In the genomic region with DNA sequence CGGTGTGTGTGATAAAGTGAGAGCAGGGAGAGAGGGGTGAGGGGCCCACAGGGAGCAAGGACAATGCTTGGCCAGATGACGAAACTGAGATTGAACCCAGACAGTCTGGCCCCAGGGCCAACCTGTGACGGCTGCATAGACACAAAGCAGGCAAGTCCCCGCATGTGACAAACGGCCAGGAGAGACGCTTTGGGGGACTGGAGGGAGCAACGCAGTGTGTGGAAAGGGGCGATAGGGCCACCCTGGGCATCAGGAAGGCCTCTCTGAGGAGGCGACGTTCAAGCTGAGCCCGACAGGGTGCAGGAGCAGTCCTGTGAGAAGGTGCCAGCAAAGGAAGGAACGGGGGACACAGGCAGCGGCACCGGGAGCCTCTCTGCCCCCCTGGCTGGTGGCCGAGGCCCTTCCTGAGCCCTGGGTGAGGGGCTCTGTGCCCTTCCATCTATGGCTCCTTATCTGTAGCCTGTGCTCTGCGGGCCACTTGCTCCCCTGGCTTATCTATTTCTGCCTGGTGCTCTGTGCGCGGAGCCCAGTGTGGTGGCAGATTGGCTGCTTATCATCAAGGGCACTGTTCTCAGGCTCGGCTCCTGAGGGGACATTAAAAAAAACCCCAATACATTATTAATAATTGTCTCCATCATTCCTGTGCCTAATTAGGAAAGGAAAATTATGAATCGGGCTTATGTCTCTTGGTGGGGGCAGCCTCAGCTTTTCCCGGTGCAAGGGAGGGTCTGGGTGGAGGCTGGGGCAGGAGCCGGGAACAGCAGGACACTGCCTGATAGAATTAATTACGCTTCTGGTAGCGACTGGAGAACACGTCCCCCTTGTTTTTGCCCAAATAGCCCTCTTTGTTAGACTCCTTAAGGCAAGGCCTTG, we compare ENCODE assay signal across 1 cellular context.
TF ChIP-seq lines count a peak whose summit lies in the region.

No MANE protein-coding gene starts in this region.

TF ChIP-seq in SK-N-SH, 30 proteins besides CTCF, POLR2A, EP300 and RAD21 (continued from another document):
- TF ChIP-seq, protein P1, sequence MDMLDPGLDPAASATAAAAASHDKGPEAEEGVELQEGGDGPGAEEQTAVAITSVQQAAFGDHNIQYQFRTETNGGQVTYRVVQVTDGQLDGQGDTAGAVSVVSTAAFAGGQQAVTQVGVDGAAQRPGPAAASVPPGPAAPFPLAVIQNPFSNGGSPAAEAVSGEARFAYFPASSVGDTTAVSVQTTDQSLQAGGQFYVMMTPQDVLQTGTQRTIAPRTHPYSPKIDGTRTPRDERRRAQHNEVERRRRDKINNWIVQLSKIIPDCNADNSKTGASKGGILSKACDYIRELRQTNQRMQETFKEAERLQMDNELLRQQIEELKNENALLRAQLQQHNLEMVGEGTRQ (IDR thresholded peaks at IDR 0.05; ENCODE audit: borderline replicate concordance, low read depth, low read length) = no peak
- TF ChIP-seq, protein P2, sequence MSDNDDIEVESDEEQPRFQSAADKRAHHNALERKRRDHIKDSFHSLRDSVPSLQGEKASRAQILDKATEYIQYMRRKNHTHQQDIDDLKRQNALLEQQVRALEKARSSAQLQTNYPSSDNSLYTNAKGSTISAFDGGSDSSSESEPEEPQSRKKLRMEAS (IDR thresholded peaks at IDR 0.05; ENCODE audit: low read depth) = no peak
- TF ChIP-seq TCF12 (IDR thresholded peaks at IDR 0.05) (peak; percentile 9; the same call in 1 of the 2 replicates), POLR2AphosphoS5 (IDR thresholded peaks at IDR 0.05; ENCODE audit: low read depth, low read length) (no peak), NFIC (IDR thresholded peaks at IDR 0.05; ENCODE audit: borderline replicate concordance) (no peak), CHD2 (IDR thresholded peaks at IDR 0.05; ENCODE audit: low read length, partially characterized antibody) (peak; percentile 79), ELF1 (IDR thresholded peaks at IDR 0.05) (no peak), FOXM1 (IDR thresholded peaks at IDR 0.05; ENCODE audit: low read depth) (no peak), MXI1 (IDR thresholded peaks at IDR 0.05; ENCODE audit: low read depth, low read length) (peak; percentile 34; the same call in 1 of the 2 replicates), RFX5 (IDR thresholded peaks at IDR 0.05; ENCODE audit: low read length) (no peak), RXRA (IDR thresholded peaks at IDR 0.05; ENCODE audit: borderline replicate concordance, low read depth) (no peak), TEAD4 (IDR thresholded peaks at IDR 0.05; ENCODE audit: borderline replicate concordance, insufficient read depth) (no peak), FOXJ3 (CRISPR knock-in tag; IDR thresholded peaks at IDR 0.05) (no peak; the same call in 1 of the 2 replicates), MEF2A (IDR thresholded peaks at IDR 0.05; ENCODE audit: borderline replicate concordance, low read depth) (no peak), TAF1 (IDR thresholded peaks at IDR 0.05; ENCODE audit: borderline replicate concordance, low read depth, low read length) (no peak), RCOR1 (IDR thresholded peaks at IDR 0.05; ENCODE audit: low read length) (peak; percentile 80), JUND (IDR thresholded peaks at IDR 0.05) (no peak), SMC3 (IDR thresholded peaks at IDR 0.05; ENCODE audit: low read depth, low read length) (peak; percentile 1; the same call in 1 of the 2 replicates)
- TF ChIP-seq, protein P3, sequence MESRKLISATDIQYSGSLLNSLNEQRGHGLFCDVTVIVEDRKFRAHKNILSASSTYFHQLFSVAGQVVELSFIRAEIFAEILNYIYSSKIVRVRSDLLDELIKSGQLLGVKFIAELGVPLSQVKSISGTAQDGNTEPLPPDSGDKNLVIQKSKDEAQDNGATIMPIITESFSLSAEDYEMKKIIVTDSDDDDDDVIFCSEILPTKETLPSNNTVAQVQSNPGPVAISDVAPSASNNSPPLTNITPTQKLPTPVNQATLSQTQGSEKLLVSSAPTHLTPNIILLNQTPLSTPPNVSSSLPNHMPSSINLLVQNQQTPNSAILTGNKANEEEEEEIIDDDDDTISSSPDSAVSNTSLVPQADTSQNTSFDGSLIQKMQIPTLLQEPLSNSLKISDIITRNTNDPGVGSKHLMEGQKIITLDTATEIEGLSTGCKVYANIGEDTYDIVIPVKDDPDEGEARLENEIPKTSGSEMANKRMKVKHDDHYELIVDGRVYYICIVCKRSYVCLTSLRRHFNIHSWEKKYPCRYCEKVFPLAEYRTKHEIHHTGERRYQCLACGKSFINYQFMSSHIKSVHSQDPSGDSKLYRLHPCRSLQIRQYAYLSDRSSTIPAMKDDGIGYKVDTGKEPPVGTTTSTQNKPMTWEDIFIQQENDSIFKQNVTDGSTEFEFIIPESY (IDR thresholded peaks at IDR 0.05; ENCODE audit: borderline replicate concordance, low read depth) = no peak
- TF ChIP-seq, protein P4, sequence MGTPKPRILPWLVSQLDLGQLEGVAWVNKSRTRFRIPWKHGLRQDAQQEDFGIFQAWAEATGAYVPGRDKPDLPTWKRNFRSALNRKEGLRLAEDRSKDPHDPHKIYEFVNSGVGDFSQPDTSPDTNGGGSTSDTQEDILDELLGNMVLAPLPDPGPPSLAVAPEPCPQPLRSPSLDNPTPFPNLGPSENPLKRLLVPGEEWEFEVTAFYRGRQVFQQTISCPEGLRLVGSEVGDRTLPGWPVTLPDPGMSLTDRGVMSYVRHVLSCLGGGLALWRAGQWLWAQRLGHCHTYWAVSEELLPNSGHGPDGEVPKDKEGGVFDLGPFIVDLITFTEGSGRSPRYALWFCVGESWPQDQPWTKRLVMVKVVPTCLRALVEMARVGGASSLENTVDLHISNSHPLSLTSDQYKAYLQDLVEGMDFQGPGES (IDR thresholded peaks at IDR 0.05; ENCODE audit: low read depth, low read length) = no peak
- TF ChIP-seq, protein P5, sequence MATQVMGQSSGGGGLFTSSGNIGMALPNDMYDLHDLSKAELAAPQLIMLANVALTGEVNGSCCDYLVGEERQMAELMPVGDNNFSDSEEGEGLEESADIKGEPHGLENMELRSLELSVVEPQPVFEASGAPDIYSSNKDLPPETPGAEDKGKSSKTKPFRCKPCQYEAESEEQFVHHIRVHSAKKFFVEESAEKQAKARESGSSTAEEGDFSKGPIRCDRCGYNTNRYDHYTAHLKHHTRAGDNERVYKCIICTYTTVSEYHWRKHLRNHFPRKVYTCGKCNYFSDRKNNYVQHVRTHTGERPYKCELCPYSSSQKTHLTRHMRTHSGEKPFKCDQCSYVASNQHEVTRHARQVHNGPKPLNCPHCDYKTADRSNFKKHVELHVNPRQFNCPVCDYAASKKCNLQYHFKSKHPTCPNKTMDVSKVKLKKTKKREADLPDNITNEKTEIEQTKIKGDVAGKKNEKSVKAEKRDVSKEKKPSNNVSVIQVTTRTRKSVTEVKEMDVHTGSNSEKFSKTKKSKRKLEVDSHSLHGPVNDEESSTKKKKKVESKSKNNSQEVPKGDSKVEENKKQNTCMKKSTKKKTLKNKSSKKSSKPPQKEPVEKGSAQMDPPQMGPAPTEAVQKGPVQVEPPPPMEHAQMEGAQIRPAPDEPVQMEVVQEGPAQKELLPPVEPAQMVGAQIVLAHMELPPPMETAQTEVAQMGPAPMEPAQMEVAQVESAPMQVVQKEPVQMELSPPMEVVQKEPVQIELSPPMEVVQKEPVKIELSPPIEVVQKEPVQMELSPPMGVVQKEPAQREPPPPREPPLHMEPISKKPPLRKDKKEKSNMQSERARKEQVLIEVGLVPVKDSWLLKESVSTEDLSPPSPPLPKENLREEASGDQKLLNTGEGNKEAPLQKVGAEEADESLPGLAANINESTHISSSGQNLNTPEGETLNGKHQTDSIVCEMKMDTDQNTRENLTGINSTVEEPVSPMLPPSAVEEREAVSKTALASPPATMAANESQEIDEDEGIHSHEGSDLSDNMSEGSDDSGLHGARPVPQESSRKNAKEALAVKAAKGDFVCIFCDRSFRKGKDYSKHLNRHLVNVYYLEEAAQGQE (IDR thresholded peaks at IDR 0.05; ENCODE audit: low read depth, low read length) = no peak
- TF ChIP-seq, protein P6, sequence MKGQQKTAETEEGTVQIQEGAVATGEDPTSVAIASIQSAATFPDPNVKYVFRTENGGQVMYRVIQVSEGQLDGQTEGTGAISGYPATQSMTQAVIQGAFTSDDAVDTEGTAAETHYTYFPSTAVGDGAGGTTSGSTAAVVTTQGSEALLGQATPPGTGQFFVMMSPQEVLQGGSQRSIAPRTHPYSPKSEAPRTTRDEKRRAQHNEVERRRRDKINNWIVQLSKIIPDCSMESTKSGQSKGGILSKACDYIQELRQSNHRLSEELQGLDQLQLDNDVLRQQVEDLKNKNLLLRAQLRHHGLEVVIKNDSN (IDR thresholded peaks at IDR 0.05; ENCODE audit: borderline replicate concordance, low read depth) = no peak
- TF ChIP-seq, protein P7, sequence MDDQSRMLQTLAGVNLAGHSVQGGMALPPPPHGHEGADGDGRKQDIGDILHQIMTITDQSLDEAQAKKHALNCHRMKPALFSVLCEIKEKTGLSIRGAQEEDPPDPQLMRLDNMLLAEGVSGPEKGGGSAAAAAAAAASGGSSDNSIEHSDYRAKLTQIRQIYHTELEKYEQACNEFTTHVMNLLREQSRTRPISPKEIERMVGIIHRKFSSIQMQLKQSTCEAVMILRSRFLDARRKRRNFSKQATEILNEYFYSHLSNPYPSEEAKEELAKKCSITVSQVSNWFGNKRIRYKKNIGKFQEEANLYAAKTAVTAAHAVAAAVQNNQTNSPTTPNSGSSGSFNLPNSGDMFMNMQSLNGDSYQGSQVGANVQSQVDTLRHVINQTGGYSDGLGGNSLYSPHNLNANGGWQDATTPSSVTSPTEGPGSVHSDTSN (IDR thresholded peaks at IDR 0.05) = no peak
